In genomic region chr4:80183196-80184052, GRCh38 we compare ENCODE assay signal across 8 cellular contexts. TPM values are rescaled to one million over a fixed set of nuclear protein-coding genes. Genes with fewer than 3 reads are reported as not detected.
DNase-seq lines count a peak whose midpoint lies in the region; ATAC-seq lines count a peak whose summit lies in the region.

No MANE protein-coding gene starts in this region.

- H3K79me2 ChIP-seq in GM23248 (ENCODE audit: insufficient read depth), result peaks cover 12% of the 10 kb centered on the region

- H3K36me3 ChIP-seq in GM23248 (ENCODE audit: low read depth) (no peaks in the 10 kb centered on the region), MG63 (no peaks in the 10 kb centered on the region), iPS-18a (ENCODE audit: control insufficient read depth, low read depth, low read length) (no peaks in the 10 kb centered on the region), skeletal muscle tissue (ENCODE audit: control insufficient read depth in 3 of 3, insufficient read depth in 3 of 3, low read length in 3 of 3) (no peaks in the 10 kb centered on the region)

- H3K9ac ChIP-seq in GM23248, result peak overlapping the region; percentile 84
- no peak overlapping the region for H3K9ac ChIP-seq in iPS-18a (ENCODE audit: low read length)
- H3K9ac ChIP-seq in skeletal muscle tissue (ENCODE audit: low read depth in 1 of 3, low read length in 3 of 3), result peak overlapping the region; percentile 26 to 57 (median 54)

- peak overlapping the region; percentile 87 for H3K27ac Mint-ChIP-seq in activated naive CD8-positive, alpha-beta T cell

- H3F3A ChIP-seq in GM23248 (ENCODE audit: insufficient read depth), result peaks cover 25% of the 10 kb centered on the region

- peaks cover 8% of the 10 kb centered on the region for H3K36me3 Mint-ChIP-seq in activated naive CD8-positive, alpha-beta T cell

- no peak for ATAC-seq in HG02798 (IDR thresholded peaks at IDR 0.05; ENCODE audit: poor library complexity, unreplicated experiment)

- H3K4me1 ChIP-seq in GM23248 (ENCODE audit: insufficient read depth) (peaks cover 14% of the 10 kb centered on the region), iPS-18a (ENCODE audit: control insufficient read depth, low read depth, low read length) (peaks cover 15% of the 10 kb centered on the region), skeletal muscle tissue (ENCODE audit: control insufficient read depth in 3 of 3, insufficient read depth in 3 of 3, low read length in 3 of 3) (peaks cover 22 to 31% (median 24%) of the 10 kb centered on the region in 3 donors)

- DNase-seq in D341Med (ENCODE audit: low spot score) (peak; percentile 80), GM23248 (peak; percentile 44), MG63 (peak; percentile 43), NCI-H446 treated with DMSO at 0.1 percent for 48 hours (lab: John Stamatoyannopoulos, UW) (no peak)

- WGBS in GM23248 (ENCODE audit: low coverage in 1 of 2, low lambda C conversion rate in 2 of 2, missing lambda C conversion rate in 2 of 2), 2 experiments, result 1% methylated on average over 27 to 51 of the region's 55 CpGs

- in situ Hi-C loops in GM23248 (cut with MboI), result no loop called here

- H3K9me3 Mint-ChIP-seq in activated naive CD8-positive, alpha-beta T cell (ENCODE audit: low read depth), result peaks cover 12% of the 10 kb centered on the region

- H2AFZ ChIP-seq in GM23248, result peak overlapping the region; percentile 99

- H3K27ac ChIP-seq in GM23248, result no peak overlapping the region
- no peak overlapping the region for H3K27ac ChIP-seq in iPS-18a (ENCODE audit: low read length)
- no peak overlapping the region for H3K27ac ChIP-seq in skeletal muscle tissue (ENCODE audit: low read depth, low read length)

- H3K27me3 ChIP-seq in GM23248 (replicated peaks; ENCODE audit: insufficient read depth) (no peaks in the 10 kb centered on the region), MG63 (no peaks in the 10 kb centered on the region), iPS-18a (ENCODE audit: control insufficient read depth, insufficient read depth, low read length) (peaks cover 85% of the 10 kb centered on the region), skeletal muscle tissue (ENCODE audit: control insufficient read depth in 3 of 3, insufficient read depth in 3 of 3, low read length in 3 of 3) (peaks cover 40 to 54% (median 54%) of the 10 kb centered on the region in 3 donors)

- H3K27me3 Mint-ChIP-seq in activated naive CD8-positive, alpha-beta T cell, result no peaks in the 10 kb centered on the region

- no peaks in the 10 kb centered on the region for H3K9me3 ChIP-seq in GM23248 (ENCODE audit: low read depth)
- no peaks in the 10 kb centered on the region for H3K9me3 ChIP-seq in MG63
- H3K9me3 ChIP-seq in iPS-18a (ENCODE audit: control insufficient read depth, low read depth, low read length), result no peaks in the 10 kb centered on the region
- peaks cover 0 to 4% (median 0%) of the 10 kb centered on the region in 3 donors for H3K9me3 ChIP-seq in skeletal muscle tissue (ENCODE audit: control insufficient read depth in 3 of 3, low read length in 3 of 3)

- H3K4me3 ChIP-seq in GM23248 (peak overlapping the region; percentile 100), MG63 (peak overlapping the region; percentile 80), iPS-18a (ENCODE audit: low read length) (peak overlapping the region; percentile 61), skeletal muscle tissue (ENCODE audit: low read length in 3 of 3) (peak overlapping the region; percentile 69 to 80 (median 74))

- peak overlapping the region; percentile 87 for H3K4me2 ChIP-seq in GM23248 (ENCODE audit: unreplicated experiment)

- no peaks in the 10 kb centered on the region for H3K9me2 ChIP-seq in GM23248 (ENCODE audit: insufficient read depth)

- H4K20me1 ChIP-seq in GM23248 (ENCODE audit: insufficient read depth), result no peaks in the 10 kb centered on the region

- peak overlapping the region; percentile 94 for H3K4me3 Mint-ChIP-seq in activated naive CD8-positive, alpha-beta T cell

- H3K4me1 Mint-ChIP-seq in activated naive CD8-positive, alpha-beta T cell (ENCODE audit: low read depth), result peaks cover 55% of the 10 kb centered on the region

RNA-seq across cellular contexts. Expression of gene PRDM8, which starts 13.9 kb away (rescaled TPM):
- total RNA-seq in GM23248 (2014; rRNA removed; shearing (Covaris generic)), result 4.4 and 7.0 TPM in 2 replicates
- 1.7 and 2.3 TPM in 2 replicates for polyA plus RNA-seq in GM23248 (2016; fragmentation: Nextera tagmentation; extraction: Ambion mirVana)
- total RNA-seq in MG63 (2014; rRNA removed; shearing (Covaris generic); ENCODE audit: low replicate concordance), result 0.49 and 3.6 TPM in 2 replicates
- total RNA-seq in skeletal muscle tissue, result 1.6 TPM
